In the genomic region with DNA sequence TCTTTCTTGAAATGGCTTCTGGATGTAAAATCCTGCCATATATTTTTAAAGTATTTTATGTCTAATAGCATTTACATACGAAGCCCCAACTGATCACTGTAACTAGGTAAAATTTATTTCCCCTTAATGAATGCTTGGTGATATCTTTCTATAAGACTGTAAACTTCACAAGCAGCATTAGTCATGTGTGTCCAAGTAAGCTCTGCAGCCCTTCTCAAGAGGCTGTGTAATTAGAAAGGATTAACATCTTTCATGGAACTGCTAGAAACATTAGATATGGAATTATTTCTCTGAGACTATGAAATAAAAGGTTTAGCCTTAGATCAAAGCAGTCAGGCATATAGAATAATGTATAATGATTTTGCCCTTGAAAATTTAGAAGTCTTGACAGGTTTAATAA, we compare ENCODE assay signal across 17 cellular contexts.
DNase-seq lines count a peak whose midpoint lies in the region; ATAC-seq, FAIRE-seq and TF ChIP-seq lines count a peak whose summit lies in the region.
"Had no signal": no experiment of that assay in that cellular context is flagged by ENCODE, and none has a peak within 500 bp of the region (broad histone marks: within the 10 kb centered on the region; RNA-seq: fewer than 3 reads in every experiment).

No MANE protein-coding gene starts in this region.

- DNase-seq in DMS 273 (lab: John Stamatoyannopoulos, UW; ENCODE audit: unreplicated experiment) (peak; percentile 2), DMS 273 treated with DMSO at 0.1 percent for 48 hours (lab: John Stamatoyannopoulos, UW) (no peak), D721Med (ENCODE audit: insufficient read length, low spot score) (no peak), NCI-H524 treated with DMSO at 0.1 percent for 48 hours (lab: John Stamatoyannopoulos, UW) (peak; percentile 57), Ammon's horn (ENCODE audit: low spot score) (no peak), NCI-H2171 (lab: John Stamatoyannopoulos, UW) (no peak)
- DNase-seq: Calu3; CD8-positive, alpha-beta T cell; DMS79 treated with DMSO at 0.1 percent for 48 hours; GF-D8; GOT3; H7; KBM-7 had no signal

- TF ChIP-seq CTCF in D721Med (IDR thresholded peaks at IDR 0.05; ENCODE audit: insufficient read depth, missing control alignments), result no peak

- peak; percentile 90 for FAIRE-seq in D721Med (lab: Jason Lieb, UNC)
- FAIRE-seq: A549, HepG2 had no signal

- no peak for ATAC-seq in HG03342 (IDR thresholded peaks at IDR 0.05; ENCODE audit: unreplicated experiment)
- ATAC-seq: A549; CD8-positive, alpha-beta T cell; HCT116; HepG2 had no signal

Comparison
In these comparisons a context has a peak if more than half of its experiments do, and no peak if none do; other contexts are left out.
1. DNase-seq: peak in DMS 273 (single experiment) and NCI-H524 treated with DMSO at 0.1 percent for 48 hours (single experiment); none in DMS 273 treated with DMSO at 0.1 percent for 48 hours (single experiment), D721Med (single experiment), Ammon's horn (single experiment) and NCI-H2171 (single experiment).